In genomic region chr7:103073989-103074518, GRCh38 we compare ENCODE assay signal across 2 cellular contexts.
TF ChIP-seq lines count a peak whose summit lies in the region.

No MANE protein-coding gene starts in this region.

TF ChIP-seq in PFSK-1, 5 proteins besides CTCF, POLR2A, EP300 and RAD21:
- TF ChIP-seq POLR2AphosphoS5 (IDR thresholded peaks at IDR 0.05; ENCODE audit: low read depth, low read length) (no peak), TAF1 (IDR thresholded peaks at IDR 0.05; ENCODE audit: borderline replicate concordance, insufficient read depth, low read length) (0 out of 2 replicates have a peak, but pooled peaks have one; percentile 22)

TF ChIP-seq in endothelial cell of umbilical vein, 7 proteins besides CTCF, POLR2A, EP300 and RAD21:
- TF ChIP-seq FOS (IDR thresholded peaks at IDR 0.05; ENCODE audit: borderline replicate concordance, insufficient read depth, low read length), result no peak
- no peak for TF ChIP-seq GATA2 (IDR thresholded peaks at IDR 0.05; ENCODE audit: insufficient read depth, insufficient read length, low read depth, low read length)
- TF ChIP-seq, protein P1, sequence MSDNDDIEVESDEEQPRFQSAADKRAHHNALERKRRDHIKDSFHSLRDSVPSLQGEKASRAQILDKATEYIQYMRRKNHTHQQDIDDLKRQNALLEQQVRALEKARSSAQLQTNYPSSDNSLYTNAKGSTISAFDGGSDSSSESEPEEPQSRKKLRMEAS (IDR thresholded peaks at IDR 0.05; ENCODE audit: insufficient read depth, insufficient read length), result no peak
- TF ChIP-seq EZH2 (IDR thresholded peaks at IDR 0.05; ENCODE audit: borderline replicate concordance, low read depth, low read length, severe bottlenecking), result no peak
- no peak for TF ChIP-seq JUN (IDR thresholded peaks at IDR 0.05; ENCODE audit: borderline replicate concordance, insufficient read depth, insufficient read length, low read depth)
- TF ChIP-seq MYC (IDR thresholded peaks at IDR 0.05; ENCODE audit: low read depth, low read length), result no peak
- no peak for TF ChIP-seq POLR2AphosphoS5 (IDR thresholded peaks at IDR 0.05; ENCODE audit: insufficient read depth, low read depth, low read length)
